In the genomic region with DNA sequence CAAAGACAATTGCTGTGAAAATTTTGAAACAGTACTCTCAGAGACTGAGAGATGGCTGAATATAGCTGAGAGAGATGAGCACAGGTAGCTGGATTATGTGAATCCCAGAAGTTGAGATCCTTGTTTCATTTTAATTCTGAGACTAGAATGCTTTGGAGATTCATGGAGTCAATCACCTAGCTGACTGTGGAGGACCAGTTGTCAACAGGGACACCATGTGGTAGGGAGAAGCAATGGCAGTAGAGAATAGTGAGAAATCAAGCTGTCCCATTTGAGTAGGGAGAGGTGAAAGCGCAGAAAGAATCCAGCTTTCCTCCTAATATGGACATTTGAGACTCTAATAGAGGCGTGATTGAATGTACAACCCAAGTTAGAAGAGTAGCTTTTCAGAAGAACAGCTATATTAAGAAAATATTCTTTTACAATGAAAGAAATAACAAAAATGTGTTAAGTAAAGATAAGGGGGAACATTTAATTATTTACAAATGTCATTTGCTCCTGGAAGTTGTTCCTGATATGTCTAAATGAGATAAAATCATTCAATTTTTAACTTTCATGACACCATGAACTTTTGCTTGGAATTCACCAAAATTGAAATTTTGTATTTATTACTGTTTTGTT, we compare ENCODE assay signal across 8 cellular contexts. TPM values are rescaled to one million over a fixed set of nuclear protein-coding genes. Genes with fewer than 3 reads are reported as not detected.
DNase-seq lines count a peak whose midpoint lies in the region; ATAC-seq and TF ChIP-seq lines count a peak whose summit lies in the region.

No MANE protein-coding gene starts in this region.

- H3K4me3 ChIP-seq in astrocyte of the cerebellum (ENCODE audit: low read depth, low read length): no peak overlapping the region

- peaks cover 4% of the 10 kb centered on the region for H3K4me1 Mint-ChIP-seq in type B pancreatic cell (ENCODE audit: unreplicated experiment)

- no peak overlapping the region for H3K27ac Mint-ChIP-seq in type B pancreatic cell

- ATAC-seq in Right ventricle myocardium inferior (peak; percentile 62), HG02852 (IDR thresholded peaks at IDR 0.05; ENCODE audit: unreplicated experiment) (peak; percentile 77)

- DNase-seq in Right ventricle myocardium inferior (ENCODE audit: missing footprints) (no peak), cardiac septum (ENCODE audit: low spot score) (no peak), NCI-H2081 (lab: John Stamatoyannopoulos, UW) (peak; percentile 9 to 56), astrocyte of the cerebellum (ENCODE audit: low read depth) (peak; percentile 62), iris pigment epithelial cell (ENCODE audit: low read depth) (peak; percentile 81), type B pancreatic cell (ENCODE audit: extremely low spot score, unreplicated experiment) (no peak)
- DNase-seq in stimulated activated CD4-positive, alpha-beta T cell treated with anti-CD3 and anti-CD28 coated beads, Interleukin-12 subunit alpha, Interleukin-12 subunit beta, amount 100 ng/mL, for 4 hours: no peak

- H3K27me3 Mint-ChIP-seq in type B pancreatic cell: no peaks in the 10 kb centered on the region

- H3K4me3 Mint-ChIP-seq in type B pancreatic cell: no peak overlapping the region

- in situ Hi-C loops in astrocyte of the cerebellum (cut with HindIII; ENCODE audit: low sequenced_read_pairs): no loop called here

- intact Hi-C loops in Right ventricle myocardium inferior (cut with DNase I) (loop anchor here (5.0 kb wide), 2 partner anchors 73 to 568 kb away; partner anchors contain the start of gene PDGFC), cardiac septum (cut with DNase I) (loop anchor here (5.0 kb wide), 2 partner anchors 73 to 568 kb away; partner anchors contain the start of gene PDGFC)

- H3K36me3 Mint-ChIP-seq in type B pancreatic cell: no peaks in the 10 kb centered on the region

- peak; percentile 95 for TF ChIP-seq CTCF in astrocyte of the cerebellum (IDR thresholded peaks at IDR 0.05; ENCODE audit: low read depth, low read length, missing control alignments)
- peak; percentile 78 for TF ChIP-seq CTCF in type B pancreatic cell (conservative IDR thresholded peaks at IDR 0.05)

- no peaks in the 10 kb centered on the region for H3K9me3 Mint-ChIP-seq in type B pancreatic cell

RNA-seq across cellular contexts. Expression of gene GLRB, which starts 30.3 kb away (rescaled TPM):
- total RNA-seq in Right ventricle myocardium inferior (9.9 TPM), cardiac septum (23.1 TPM), type B pancreatic cell (ENCODE audit: low replicate concordance) (5.0 and 5.2 TPM in 2 replicates)

Comparison
In these comparisons a context has a peak if more than half of its experiments do, and no peak if none do; other contexts are left out.
1. DNase-seq: peak in NCI-H2081 (2 of 2), astrocyte of the cerebellum (single experiment) and iris pigment epithelial cell (single experiment); none in Right ventricle myocardium inferior (single experiment), cardiac septum (single experiment), type B pancreatic cell (single experiment) and stimulated activated CD4-positive, alpha-beta T cell treated with anti-CD3 and anti-CD28 coated beads, Interleukin-12 subunit alpha, Interleukin-12 subunit beta, amount 100 ng/mL, for 4 hours (single experiment).